1 cellular context compared by ENCODE assay signal in genomic region chr7:158834799-158835784, GRCh38.
A peak's percentile ranks its signal among the peaks of the same experiment; 100 is the strongest.
TF ChIP-seq lines count a peak whose summit lies in the region.

No MANE protein-coding gene starts in this region.

TF ChIP-seq in K562, 482 proteins besides CTCF, POLR2A, EP300 and RAD21 (continued from another document and continues in another):
- TF ChIP-seq, protein P1, sequence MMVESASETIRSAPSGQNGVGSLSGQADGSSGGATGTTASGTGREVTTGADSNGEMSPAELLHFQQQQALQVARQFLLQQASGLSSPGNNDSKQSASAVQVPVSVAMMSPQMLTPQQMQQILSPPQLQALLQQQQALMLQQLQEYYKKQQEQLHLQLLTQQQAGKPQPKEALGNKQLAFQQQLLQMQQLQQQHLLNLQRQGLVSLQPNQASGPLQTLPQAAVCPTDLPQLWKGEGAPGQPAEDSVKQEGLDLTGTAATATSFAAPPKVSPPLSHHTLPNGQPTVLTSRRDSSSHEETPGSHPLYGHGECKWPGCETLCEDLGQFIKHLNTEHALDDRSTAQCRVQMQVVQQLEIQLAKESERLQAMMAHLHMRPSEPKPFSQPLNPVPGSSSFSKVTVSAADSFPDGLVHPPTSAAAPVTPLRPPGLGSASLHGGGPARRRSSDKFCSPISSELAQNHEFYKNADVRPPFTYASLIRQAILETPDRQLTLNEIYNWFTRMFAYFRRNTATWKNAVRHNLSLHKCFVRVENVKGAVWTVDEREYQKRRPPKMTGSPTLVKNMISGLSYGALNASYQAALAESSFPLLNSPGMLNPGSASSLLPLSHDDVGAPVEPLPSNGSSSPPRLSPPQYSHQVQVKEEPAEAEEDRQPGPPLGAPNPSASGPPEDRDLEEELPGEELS (CRISPR knock-in tag; IDR thresholded peaks at IDR 0.05; ENCODE audit: borderline replicate concordance): no peak
- TF ChIP-seq CEBPG (CRISPR knock-in tag; IDR thresholded peaks at IDR 0.05): no peak
- TF ChIP-seq CEBPG (tag; conservative IDR thresholded peaks at IDR 0.05 in 1 of 2, IDR thresholded peaks at IDR 0.05 in 1 of 2): no peak
- TF ChIP-seq XRCC3 (IDR thresholded peaks at IDR 0.05): no peak
- TF ChIP-seq MIER1 (IDR thresholded peaks at IDR 0.05; ENCODE audit: low read depth): peak; percentile 72; the same call in 1 of the 2 replicates
- TF ChIP-seq GTF2A2 (tag; IDR thresholded peaks at IDR 0.05): no peak
- TF ChIP-seq VEZF1 (CRISPR knock-in tag; IDR thresholded peaks at IDR 0.05): peak; percentile 67
- peak; percentile 53 to 78; a peak in 3 of 4 replicates for TF ChIP-seq HDAC1 (IDR thresholded peaks at IDR 0.05)
- no peak for TF ChIP-seq PCBP1 (IDR thresholded peaks at IDR 0.05; ENCODE audit: low read depth, low read length, poor library complexity, severe bottlenecking)
- TF ChIP-seq ZNF274 (IDR thresholded peaks at IDR 0.05; ENCODE audit: borderline replicate concordance, low read depth, low read length): no peak
- TF ChIP-seq, protein P2, sequence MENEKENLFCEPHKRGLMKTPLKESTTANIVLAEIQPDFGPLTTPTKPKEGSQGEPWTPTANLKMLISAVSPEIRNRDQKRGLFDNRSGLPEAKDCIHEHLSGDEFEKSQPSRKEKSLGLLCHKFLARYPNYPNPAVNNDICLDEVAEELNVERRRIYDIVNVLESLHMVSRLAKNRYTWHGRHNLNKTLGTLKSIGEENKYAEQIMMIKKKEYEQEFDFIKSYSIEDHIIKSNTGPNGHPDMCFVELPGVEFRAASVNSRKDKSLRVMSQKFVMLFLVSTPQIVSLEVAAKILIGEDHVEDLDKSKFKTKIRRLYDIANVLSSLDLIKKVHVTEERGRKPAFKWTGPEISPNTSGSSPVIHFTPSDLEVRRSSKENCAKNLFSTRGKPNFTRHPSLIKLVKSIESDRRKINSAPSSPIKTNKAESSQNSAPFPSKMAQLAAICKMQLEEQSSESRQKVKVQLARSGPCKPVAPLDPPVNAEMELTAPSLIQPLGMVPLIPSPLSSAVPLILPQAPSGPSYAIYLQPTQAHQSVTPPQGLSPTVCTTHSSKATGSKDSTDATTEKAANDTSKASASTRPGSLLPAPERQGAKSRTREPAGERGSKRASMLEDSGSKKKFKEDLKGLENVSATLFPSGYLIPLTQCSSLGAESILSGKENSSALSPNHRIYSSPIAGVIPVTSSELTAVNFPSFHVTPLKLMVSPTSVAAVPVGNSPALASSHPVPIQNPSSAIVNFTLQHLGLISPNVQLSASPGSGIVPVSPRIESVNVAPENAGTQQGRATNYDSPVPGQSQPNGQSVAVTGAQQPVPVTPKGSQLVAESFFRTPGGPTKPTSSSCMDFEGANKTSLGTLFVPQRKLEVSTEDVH (IDR thresholded peaks at IDR 0.05; ENCODE audit: low read depth, partially characterized antibody): no peak
- no peak for TF ChIP-seq BRD9 (IDR thresholded peaks at IDR 0.05; ENCODE audit: low read depth, partially characterized antibody)
- no peak for TF ChIP-seq POLR3G (IDR thresholded peaks at IDR 0.05; ENCODE audit: extremely low read depth, insufficient read length, insufficient replicate concordance)
- no peak for TF ChIP-seq CSDE1 (IDR thresholded peaks at IDR 0.05)
- TF ChIP-seq, protein P3, sequence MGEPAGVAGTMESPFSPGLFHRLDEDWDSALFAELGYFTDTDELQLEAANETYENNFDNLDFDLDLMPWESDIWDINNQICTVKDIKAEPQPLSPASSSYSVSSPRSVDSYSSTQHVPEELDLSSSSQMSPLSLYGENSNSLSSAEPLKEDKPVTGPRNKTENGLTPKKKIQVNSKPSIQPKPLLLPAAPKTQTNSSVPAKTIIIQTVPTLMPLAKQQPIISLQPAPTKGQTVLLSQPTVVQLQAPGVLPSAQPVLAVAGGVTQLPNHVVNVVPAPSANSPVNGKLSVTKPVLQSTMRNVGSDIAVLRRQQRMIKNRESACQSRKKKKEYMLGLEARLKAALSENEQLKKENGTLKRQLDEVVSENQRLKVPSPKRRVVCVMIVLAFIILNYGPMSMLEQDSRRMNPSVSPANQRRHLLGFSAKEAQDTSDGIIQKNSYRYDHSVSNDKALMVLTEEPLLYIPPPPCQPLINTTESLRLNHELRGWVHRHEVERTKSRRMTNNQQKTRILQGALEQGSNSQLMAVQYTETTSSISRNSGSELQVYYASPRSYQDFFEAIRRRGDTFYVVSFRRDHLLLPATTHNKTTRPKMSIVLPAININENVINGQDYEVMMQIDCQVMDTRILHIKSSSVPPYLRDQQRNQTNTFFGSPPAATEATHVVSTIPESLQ (CRISPR knock-in tag; IDR thresholded peaks at IDR 0.05): no peak
- TF ChIP-seq SIX5 (IDR thresholded peaks at IDR 0.05; ENCODE audit: borderline replicate concordance in 1 of 2, insufficient read depth in 1 of 2, low read depth in 1 of 2, low read length in 2 of 2): no peak
- no peak for TF ChIP-seq ZNF408 (CRISPR knock-in tag; IDR thresholded peaks at IDR 0.05; ENCODE audit: low read depth)
- TF ChIP-seq RBM14 (IDR thresholded peaks at IDR 0.05; ENCODE audit: borderline replicate concordance, insufficient read depth, low read depth, low read length): no peak
- TF ChIP-seq, protein P4, sequence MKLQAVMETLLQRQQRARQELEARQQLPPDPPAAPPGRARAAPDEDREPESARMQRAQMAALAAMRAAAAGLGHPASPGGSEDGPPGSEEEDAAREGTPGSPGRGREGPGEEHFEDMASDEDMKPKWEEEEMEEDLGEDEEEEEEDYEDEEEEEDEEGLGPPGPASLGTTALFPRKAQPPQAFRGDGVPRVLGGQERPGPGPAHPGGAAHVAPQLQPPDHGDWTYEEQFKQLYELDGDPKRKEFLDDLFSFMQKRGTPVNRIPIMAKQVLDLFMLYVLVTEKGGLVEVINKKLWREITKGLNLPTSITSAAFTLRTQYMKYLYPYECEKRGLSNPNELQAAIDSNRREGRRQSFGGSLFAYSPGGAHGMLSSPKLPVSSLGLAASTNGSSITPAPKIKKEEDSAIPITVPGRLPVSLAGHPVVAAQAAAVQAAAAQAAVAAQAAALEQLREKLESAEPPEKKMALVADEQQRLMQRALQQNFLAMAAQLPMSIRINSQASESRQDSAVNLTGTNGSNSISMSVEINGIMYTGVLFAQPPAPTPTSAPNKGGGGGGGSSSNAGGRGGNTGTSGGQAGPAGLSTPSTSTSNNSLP (IDR thresholded peaks at IDR 0.05; ENCODE audit: borderline replicate concordance, low read depth, low read length): peak; percentile 73; the same call in 1 of the 2 replicates
- no peak for TF ChIP-seq RFX1 (IDR thresholded peaks at IDR 0.05)
- TF ChIP-seq, protein P5, sequence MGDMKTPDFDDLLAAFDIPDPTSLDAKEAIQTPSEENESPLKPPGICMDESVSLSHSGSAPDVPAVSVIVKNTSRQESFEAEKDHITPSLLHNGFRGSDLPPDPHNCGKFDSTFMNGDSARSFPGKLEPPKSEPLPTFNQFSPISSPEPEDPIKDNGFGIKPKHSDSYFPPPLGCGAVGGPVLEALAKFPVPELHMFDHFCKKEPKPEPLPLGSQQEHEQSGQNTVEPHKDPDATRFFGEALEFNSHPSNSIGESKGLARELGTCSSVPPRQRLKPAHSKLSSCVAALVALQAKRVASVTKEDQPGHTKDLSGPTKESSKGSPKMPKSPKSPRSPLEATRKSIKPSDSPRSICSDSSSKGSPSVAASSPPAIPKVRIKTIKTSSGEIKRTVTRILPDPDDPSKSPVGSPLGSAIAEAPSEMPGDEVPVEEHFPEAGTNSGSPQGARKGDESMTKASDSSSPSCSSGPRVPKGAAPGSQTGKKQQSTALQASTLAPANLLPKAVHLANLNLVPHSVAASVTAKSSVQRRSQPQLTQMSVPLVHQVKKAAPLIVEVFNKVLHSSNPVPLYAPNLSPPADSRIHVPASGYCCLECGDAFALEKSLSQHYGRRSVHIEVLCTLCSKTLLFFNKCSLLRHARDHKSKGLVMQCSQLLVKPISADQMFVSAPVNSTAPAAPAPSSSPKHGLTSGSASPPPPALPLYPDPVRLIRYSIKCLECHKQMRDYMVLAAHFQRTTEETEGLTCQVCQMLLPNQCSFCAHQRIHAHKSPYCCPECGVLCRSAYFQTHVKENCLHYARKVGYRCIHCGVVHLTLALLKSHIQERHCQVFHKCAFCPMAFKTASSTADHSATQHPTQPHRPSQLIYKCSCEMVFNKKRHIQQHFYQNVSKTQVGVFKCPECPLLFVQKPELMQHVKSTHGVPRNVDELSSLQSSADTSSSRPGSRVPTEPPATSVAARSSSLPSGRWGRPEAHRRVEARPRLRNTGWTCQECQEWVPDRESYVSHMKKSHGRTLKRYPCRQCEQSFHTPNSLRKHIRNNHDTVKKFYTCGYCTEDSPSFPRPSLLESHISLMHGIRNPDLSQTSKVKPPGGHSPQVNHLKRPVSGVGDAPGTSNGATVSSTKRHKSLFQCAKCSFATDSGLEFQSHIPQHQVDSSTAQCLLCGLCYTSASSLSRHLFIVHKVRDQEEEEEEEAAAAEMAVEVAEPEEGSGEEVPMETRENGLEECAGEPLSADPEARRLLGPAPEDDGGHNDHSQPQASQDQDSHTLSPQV (IDR thresholded peaks at IDR 0.05): peak; percentile 74
- no peak for TF ChIP-seq CHD4 (IDR thresholded peaks at IDR 0.05; ENCODE audit: insufficient read depth, insufficient replicate concordance, low read depth, low read length, poor library complexity, severe bottlenecking)
- peak in 1 of 2 experiments; percentile 78; a peak in 1 of 4 replicates for TF ChIP-seq SRF (CRISPR knock-in tag; IDR thresholded peaks at IDR 0.05)
- peak; percentile 90 for TF ChIP-seq LEF1 (IDR thresholded peaks at IDR 0.05)
- TF ChIP-seq ZNF175 (CRISPR knock-in tag; IDR thresholded peaks at IDR 0.05; ENCODE audit: low read depth): 0 out of 2 replicates have a peak, but pooled peaks have one; percentile 26
- peak; percentile 40 to 51; a peak in 3 of 4 replicates for TF ChIP-seq FOXK2 (conservative IDR thresholded peaks at IDR 0.05 in 1 of 2, IDR thresholded peaks at IDR 0.05 in 1 of 2; ENCODE audit: low read depth in 2 of 2)
- TF ChIP-seq MECOM (CRISPR knock-in tag; IDR thresholded peaks at IDR 0.05): peak; percentile 33; the same call in 1 of the 2 replicates
- TF ChIP-seq DLX4 (CRISPR knock-in tag; IDR thresholded peaks at IDR 0.05): no peak
- TF ChIP-seq XRCC5 (IDR thresholded peaks at IDR 0.05; ENCODE audit: low read depth, low read length): no peak
- TF ChIP-seq RBM22 (IDR thresholded peaks at IDR 0.05; ENCODE audit: low read depth, low read length, poor library complexity, severe bottlenecking): no peak
- peak in 1 of 2 experiments; percentile 29 for TF ChIP-seq E2F6 (IDR thresholded peaks at IDR 0.05; ENCODE audit: borderline replicate concordance in 1 of 2, extremely low read depth in 1 of 2, insufficient read depth in 1 of 2, insufficient read length in 1 of 2, low read depth in 1 of 2, low read length in 1 of 2, poor library complexity in 1 of 2, severe bottlenecking in 1 of 2)
- no peak for TF ChIP-seq DIDO1 (tag; IDR thresholded peaks at IDR 0.05; ENCODE audit: low read depth)
- TF ChIP-seq RBFOX2 (IDR thresholded peaks at IDR 0.05; ENCODE audit: low read depth, low read length): peak; percentile 46; the same call in 1 of the 2 replicates
- TF ChIP-seq SMARCE1 (IDR thresholded peaks at IDR 0.05): peak; percentile 89
- 0 out of 2 replicates have a peak, but pooled peaks have one; percentile 62 for TF ChIP-seq ZKSCAN8 (CRISPR knock-in tag; IDR thresholded peaks at IDR 0.05)
- TF ChIP-seq HMGN3 (IDR thresholded peaks at IDR 0.05; ENCODE audit: borderline replicate concordance, extremely low read depth, insufficient read length, low read depth, low read length): peak; percentile 32
- TF ChIP-seq, protein P6, sequence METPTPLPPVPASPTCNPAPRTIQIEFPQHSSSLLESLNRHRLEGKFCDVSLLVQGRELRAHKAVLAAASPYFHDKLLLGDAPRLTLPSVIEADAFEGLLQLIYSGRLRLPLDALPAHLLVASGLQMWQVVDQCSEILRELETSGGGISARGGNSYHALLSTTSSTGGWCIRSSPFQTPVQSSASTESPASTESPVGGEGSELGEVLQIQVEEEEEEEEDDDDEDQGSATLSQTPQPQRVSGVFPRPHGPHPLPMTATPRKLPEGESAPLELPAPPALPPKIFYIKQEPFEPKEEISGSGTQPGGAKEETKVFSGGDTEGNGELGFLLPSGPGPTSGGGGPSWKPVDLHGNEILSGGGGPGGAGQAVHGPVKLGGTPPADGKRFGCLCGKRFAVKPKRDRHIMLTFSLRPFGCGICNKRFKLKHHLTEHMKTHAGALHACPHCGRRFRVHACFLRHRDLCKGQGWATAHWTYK (CRISPR knock-in tag; IDR thresholded peaks at IDR 0.05): no peak
